In the genomic region with DNA sequence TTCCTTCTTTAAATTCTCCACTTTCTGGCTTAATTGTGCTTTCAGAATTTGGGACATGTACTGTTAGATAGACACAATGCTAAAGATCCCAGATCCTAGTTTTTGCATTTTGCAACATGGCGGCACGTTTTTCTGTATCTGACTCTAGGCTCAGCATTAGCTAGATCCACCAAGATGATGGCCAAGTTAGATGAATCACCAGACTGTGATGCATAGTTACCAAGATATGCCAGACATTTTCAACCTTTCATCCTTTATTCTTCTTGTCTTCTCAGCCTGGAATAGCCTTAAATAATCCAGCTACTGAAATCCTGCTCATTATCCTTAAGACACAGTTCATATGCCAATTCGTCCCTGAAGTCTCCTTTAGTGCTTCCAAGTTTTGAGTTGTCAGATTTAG, we compare ENCODE assay signal across 12 cellular contexts.
"Had no signal": no experiment of that assay in that cellular context is flagged by ENCODE, and none has a peak within 500 bp of the region (broad histone marks: within the 10 kb centered on the region; RNA-seq: fewer than 3 reads in every experiment).

No MANE protein-coding gene starts in this region.

- H3K36me3 Mint-ChIP-seq: activated naive CD4-positive, alpha-beta T cell treated with anti-CD3 and anti-CD28 coated beads, Interleukin-2, amount 10 ng/mL, durations not matched to agents 7 days and 5 days; naive thymus-derived CD4-positive, alpha-beta T cell had no signal

- DNase-seq: activated CD4-positive, CD25-positive, alpha-beta regulatory T cell; activated naive CD4-positive, alpha-beta T cell treated with anti-CD3 and anti-CD28 coated beads, Interleukin-2, amount 10 ng/mL, durations not matched to agents 7 days and 5 days; adrenal gland; hypothalamus; left colon; naive thymus-derived CD4-positive, alpha-beta T cell; retina; stimulated activated CD4-positive, alpha-beta T cell treated with anti-CD3 and anti-CD28 coated beads, Interleukin-15, amount 100 ng/mL, for 24 hours; stimulated activated CD4-positive, alpha-beta T cell treated with anti-CD3 and anti-CD28 coated beads, Interleukin-4, amount 100 ng/mL, for 24 hours; T-helper 2 cell had no signal

- H3K4me3 Mint-ChIP-seq: activated naive CD4-positive, alpha-beta T cell treated with anti-CD3 and anti-CD28 coated beads, Interleukin-2, amount 10 ng/mL, durations not matched to agents 7 days and 5 days; naive thymus-derived CD4-positive, alpha-beta T cell; stimulated activated naive CD8-positive, alpha-beta T cell treated with anti-CD3 and anti-CD28 coated beads, Interleukin-15, Interleukin-2, amounts not matched to agents 100 ng/mL and 50 ng/mL, for 24 hours had no signal

- H3K27ac Mint-ChIP-seq: activated naive CD4-positive, alpha-beta T cell treated with anti-CD3 and anti-CD28 coated beads, Interleukin-2, amount 10 ng/mL, durations not matched to agents 7 days and 5 days; activated T-helper 2 cell treated with anti-CD3 and anti-CD28 coated beads, Interferon-gamma antibody, Interleukin-2, Interleukin-4, amounts not matched to agents 10 μg/mL and 5 μg/mL and 100 μg/mL, durations not matched to agents 14 hours and 24 hours and 36 hours; naive thymus-derived CD4-positive, alpha-beta T cell; stimulated activated naive CD8-positive, alpha-beta T cell treated with anti-CD3 and anti-CD28 coated beads, Interleukin-15, Interleukin-2, amounts not matched to agents 100 ng/mL and 50 ng/mL, for 24 hours had no signal

- ATAC-seq: left colon; naive thymus-derived CD4-positive, alpha-beta T cell had no signal

- H3K9me3 Mint-ChIP-seq: activated naive CD4-positive, alpha-beta T cell treated with anti-CD3 and anti-CD28 coated beads, Interleukin-2, amount 10 ng/mL, durations not matched to agents 7 days and 5 days; activated T-helper 2 cell treated with anti-CD3 and anti-CD28 coated beads, Interferon-gamma antibody, Interleukin-2, Interleukin-4, amounts not matched to agents 10 μg/mL and 5 μg/mL and 100 μg/mL, durations not matched to agents 14 hours and 24 hours and 36 hours; stimulated activated naive CD8-positive, alpha-beta T cell treated with anti-CD3 and anti-CD28 coated beads, Interleukin-15, Interleukin-2, amounts not matched to agents 100 ng/mL and 50 ng/mL, for 24 hours had no signal
